ENCODE assay signal across 32 cellular contexts in genomic region chr2:176686328-176686727, GRCh38.
"Had no signal": no experiment of that assay in that cellular context is flagged by ENCODE, and none has a peak within 500 bp of the region (broad histone marks: within the 10 kb centered on the region; RNA-seq: fewer than 3 reads in every experiment).

No MANE protein-coding gene starts in this region.

- H3K9me3 Mint-ChIP-seq: activated B cell treated with CpG ODN at 0.5 μM for 24 hours; activated CD8-positive, alpha-beta T cell treated with anti-CD3 and anti-CD28 coated beads for 36 hours; activated T-cell treated with anti-CD3 and anti-CD28 coated beads, Interleukin-2, amount 50 U/mL, for 4 hours; activated T-helper 17 cell treated with anti-CD3 and anti-CD28 coated beads, Interleukin-2, amount 50 U/mL, for 72 hours; T-helper 2 cell treated with Interferon-gamma antibody and Interleukin-4, amounts not matched to agents 5 μg/mL and 100 μg/mL, for 36 hours had no signal

- H3K4me1 Mint-ChIP-seq: activated B cell treated with CpG ODN at 0.5 μM for 24 hours; activated T-helper 17 cell treated with anti-CD3 and anti-CD28 coated beads, Interleukin-2, amount 50 U/mL, for 72 hours; T-helper 17 cell had no signal

- H3K4me3 ChIP-seq: body of pancreas, colonic mucosa, esophagus squamous epithelium, gastroesophageal sphincter, heart right ventricle had no signal

- H3K4me1 ChIP-seq: body of pancreas, colonic mucosa, esophagus squamous epithelium had no signal

- FAIRE-seq: endometrium, endothelial cell of umbilical vein had no signal

- H3K4me3 Mint-ChIP-seq: activated B cell treated with CpG ODN at 0.5 μM for 24 hours; activated CD8-positive, alpha-beta T cell treated with anti-CD3 and anti-CD28 coated beads for 36 hours; activated naive CD8-positive, alpha-beta T cell; activated T-cell treated with anti-CD3 and anti-CD28 coated beads, Interleukin-2, amount 50 U/mL, for 4 hours; activated T-helper 17 cell treated with anti-CD3 and anti-CD28 coated beads, Interleukin-2, amount 50 U/mL, for 72 hours; T-helper 17 cell; T-helper 2 cell treated with Interferon-gamma antibody and Interleukin-4, amounts not matched to agents 5 μg/mL and 100 μg/mL, for 36 hours had no signal

- ATAC-seq: activated CD4-positive, CD25-positive, alpha-beta regulatory T cell treated with anti-CD3 and anti-CD28 coated beads, Interleukin-2, amount 50 U/mL, for 24 hours; activated CD8-positive, alpha-beta T cell treated with anti-CD3 and anti-CD28 coated beads for 36 hours; activated T-cell treated with anti-CD3 and anti-CD28 coated beads, Interleukin-2, amount 50 U/mL, for 4 hours; activated T-helper 17 cell treated with anti-CD3 and anti-CD28 coated beads, Interleukin-2, amount 50 U/mL, for 72 hours; body of pancreas; gastroesophageal sphincter; heart right ventricle; T-helper 17 cell had no signal

- H3K36me3 ChIP-seq: colonic mucosa, esophagus squamous epithelium, gastroesophageal sphincter, heart right ventricle, WERI-Rb-1 had no signal

- H3K36me3 Mint-ChIP-seq: activated naive CD8-positive, alpha-beta T cell had no signal

- H3K27ac ChIP-seq: body of pancreas, colonic mucosa, epithelial cell of prostate, esophagus squamous epithelium, gastroesophageal sphincter, heart right ventricle, WERI-Rb-1 had no signal

- DNase-seq: activated B cell treated with CpG ODN at 0.5 μM for 24 hours; activated CD4-positive, alpha-beta T cell treated with anti-CD3 and anti-CD28 coated beads for 48 hours; activated CD4-positive, alpha-beta T cell treated with anti-CD3 and anti-CD28 coated beads, Interleukin-2, amount 50 U/mL, for 1 hour; activated CD4-positive, alpha-beta T cell treated with anti-CD3 and anti-CD28 coated beads, Interleukin-2, amount 50 U/mL, for 48 hours; activated CD8-positive, alpha-beta memory T cell treated with anti-CD3 and anti-CD28 coated beads for 24 hours; activated CD8-positive, alpha-beta T cell treated with anti-CD3 and anti-CD28 coated beads for 36 hours; activated effector memory CD4-positive, alpha-beta T cell treated with Interleukin-2 at 50 U/mL for 16 hours; activated gamma-delta T cell treated with Interleukin-2 at 50 U/mL for 16 hours; activated naive CD4-positive, alpha-beta T cell treated with anti-CD3 and anti-CD28 coated beads, Interleukin-2, amount 50 U/mL, for 16 hours; activated naive CD4-positive, alpha-beta T cell treated with Interleukin-2 at 50 U/mL for 16 hours; activated T-cell treated with anti-CD3 and anti-CD28 coated beads, Interleukin-2, amount 50 U/mL, for 4 hours; amniotic stem cell; anterior cingulate cortex; body of pancreas; central memory CD4-positive, alpha-beta T cell; cerebellar nuclear complex; colonic mucosa; effector CD8-positive, alpha-beta T cell; esophagus squamous epithelium; foreskin melanocyte; heart right ventricle; T-helper 17 cell; T1000; WERI-Rb-1 had no signal

- H3K9me3 ChIP-seq: body of pancreas, colonic mucosa, esophagus squamous epithelium, gastroesophageal sphincter, heart right ventricle had no signal

- H3K27me3 ChIP-seq: body of pancreas had no signal

- H3K27ac Mint-ChIP-seq: activated B cell treated with CpG ODN at 0.5 μM for 24 hours; activated CD8-positive, alpha-beta T cell treated with anti-CD3 and anti-CD28 coated beads for 36 hours; activated naive CD8-positive, alpha-beta T cell; activated T-helper 17 cell treated with anti-CD3 and anti-CD28 coated beads, Interleukin-2, amount 50 U/mL, for 72 hours; T-helper 17 cell; T-helper 2 cell treated with Interferon-gamma antibody and Interleukin-4, amounts not matched to agents 5 μg/mL and 100 μg/mL, for 36 hours had no signal
